In the genomic region with DNA sequence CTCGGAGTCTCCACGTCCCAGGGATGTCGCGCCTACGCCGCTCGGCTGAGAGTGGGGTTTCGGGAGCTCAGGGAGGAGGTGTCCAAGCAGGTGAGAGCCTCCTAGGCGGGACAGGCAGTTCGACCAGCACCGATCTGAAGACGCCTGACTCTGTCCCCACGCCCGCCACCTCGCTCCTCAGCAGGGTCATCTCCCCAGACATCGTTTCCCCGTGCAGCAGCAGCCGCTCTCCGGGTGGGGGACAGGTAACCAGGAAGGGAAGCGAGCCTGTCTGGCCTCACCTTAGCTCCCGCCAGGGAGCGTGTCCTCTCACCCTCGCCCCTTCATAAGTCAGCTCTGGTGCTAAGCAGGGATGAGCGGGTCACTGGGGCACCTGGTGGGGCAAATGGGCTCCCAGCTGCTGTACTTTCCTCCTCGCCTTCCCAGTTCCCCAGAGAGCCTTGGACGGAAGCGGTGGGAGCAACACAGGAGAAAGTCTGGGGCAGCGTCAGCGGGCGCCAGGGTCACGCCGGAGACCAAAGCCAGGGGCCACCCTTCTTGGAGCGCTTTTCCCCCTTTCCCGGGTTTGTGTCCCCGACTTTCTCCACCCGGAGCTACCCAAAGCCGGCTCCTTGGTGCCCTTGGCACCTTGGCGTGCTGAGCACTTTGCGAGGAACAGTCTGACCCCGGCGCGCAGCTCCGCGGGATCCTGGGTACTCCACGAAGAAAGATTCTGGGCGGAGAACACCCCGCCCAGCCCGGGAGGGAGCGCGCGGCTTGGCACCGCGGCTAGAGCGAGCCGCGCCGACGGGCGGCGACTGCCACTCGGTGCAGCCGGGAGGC, we compare ENCODE assay signal across 7 cellular contexts. TPM values are rescaled to one million over a fixed set of nuclear protein-coding genes. Genes with fewer than 3 reads are reported as not detected.
DNase-seq lines count a peak whose midpoint lies in the region; ATAC-seq lines count a peak whose summit lies in the region.

No MANE protein-coding gene starts in this region.

- peak overlapping the region; percentile 72 to 78 for H3K4me3 Mint-ChIP-seq in activated T-cell treated with anti-CD3 and anti-CD28 coated beads, Interleukin-2, amount 50 U/mL, for 72 hours

- peak overlapping the region; percentile 27 for H3K4me3 ChIP-seq in iPS-11a (ENCODE audit: low read depth, low read length)

- no peaks in the 10 kb centered on the region for H3K36me3 Mint-ChIP-seq in activated T-cell treated with anti-CD3 and anti-CD28 coated beads, Interleukin-2, amount 50 U/mL, for 72 hours (ENCODE audit: insufficient read depth in 2 of 2)

- DNase-seq in KBM-7 (peak; percentile 8), medulla oblongata (ENCODE audit: extremely low spot score) (no peak), hippocampal formation (lab: John Stamatoyannopoulos, UW) (no peak)
- DNase-seq in activated T-cell treated with anti-CD3 and anti-CD28 coated beads, Interleukin-2, amount 50 U/mL, for 72 hours: no peak
- DNase-seq in stimulated activated CD4-positive, alpha-beta T cell treated with anti-CD3 and anti-CD28 coated beads, Interleukin-4, amount 100 ng/mL, for 1 hour: peak; percentile 13

- peaks cover 15% of the 10 kb centered on the region for H3K4me1 Mint-ChIP-seq in activated T-cell treated with anti-CD3 and anti-CD28 coated beads, Interleukin-2, amount 50 U/mL, for 72 hours (ENCODE audit: low read depth)

- H3K27ac Mint-ChIP-seq in activated T-cell treated with anti-CD3 and anti-CD28 coated beads, Interleukin-2, amount 50 U/mL, for 72 hours: no peak overlapping the region

- H3K9me3 Mint-ChIP-seq in activated T-cell treated with anti-CD3 and anti-CD28 coated beads, Interleukin-2, amount 50 U/mL, for 72 hours: no peaks in the 10 kb centered on the region

- in situ Hi-C loops in KBM-7 (cut with MboI; ENCODE audit: low pct_unique_long_range_greater_than_20kb, low sequenced_read_pairs): loop anchor here (25.0 kb wide), 1 partner anchor 273 kb away; no protein-coding TSS in a partner anchor

- ATAC-seq in activated T-cell treated with anti-CD3 and anti-CD28 coated beads, Interleukin-2, amount 50 U/mL, for 72 hours (replicated peaks in 1 of 2): no peak
- no peak for ATAC-seq in HG02885 (IDR thresholded peaks at IDR 0.05; ENCODE audit: poor library complexity, unreplicated experiment)

- H3K27me3 Mint-ChIP-seq in activated T-cell treated with anti-CD3 and anti-CD28 coated beads, Interleukin-2, amount 50 U/mL, for 72 hours (ENCODE audit: low read depth): peaks cover 72% of the 10 kb centered on the region

RNA-seq across cellular contexts. Expression of gene SPON1, which starts 1.6 kb away (rescaled TPM):
- total RNA-seq in activated T-cell treated with anti-CD3 and anti-CD28 coated beads, Interleukin-2, amount 50 U/mL, for 72 hours: under 1 TPM; 0.12 to 0.16 TPM

Comparison
In these comparisons a context has a peak if more than half of its experiments do, and no peak if none do; other contexts are left out.
1. DNase-seq: peak in KBM-7 (single experiment) and stimulated activated CD4-positive, alpha-beta T cell treated with anti-CD3 and anti-CD28 coated beads, Interleukin-4, amount 100 ng/mL, for 1 hour (single experiment); none in activated T-cell treated with anti-CD3 and anti-CD28 coated beads, Interleukin-2, amount 50 U/mL, for 72 hours (0 of 2), medulla oblongata (single experiment) and hippocampal formation (0 of 2).